1 cellular context compared by ENCODE assay signal in genomic region chr6:8064638-8065518, GRCh38.
TF ChIP-seq lines count a peak whose summit lies in the region.

No MANE protein-coding gene starts in this region.

TF ChIP-seq in K562, 482 proteins besides CTCF, POLR2A, EP300 and RAD21 (continued from another document):
- no peak for TF ChIP-seq HINFP (tag; conservative IDR thresholded peaks at IDR 0.05; ENCODE audit: low read depth)
- 0 out of 2 replicates have a peak, but pooled peaks have one; percentile 16 for TF ChIP-seq RFX5 (IDR thresholded peaks at IDR 0.05; ENCODE audit: low read depth, low read length)
- TF ChIP-seq GABPB2 (CRISPR knock-in tag; conservative IDR thresholded peaks at IDR 0.05): no peak
- peak; percentile 32; the same call in 1 of the 2 replicates for TF ChIP-seq ERF (CRISPR knock-in tag; IDR thresholded peaks at IDR 0.05)
- no peak for TF ChIP-seq ZNF274 (IDR thresholded peaks at IDR 0.05; ENCODE audit: borderline replicate concordance, low read depth, low read length)
- TF ChIP-seq ZNF197 (CRISPR knock-in tag; IDR thresholded peaks at IDR 0.05; ENCODE audit: low read depth): 0 out of 2 replicates have a peak, but pooled peaks have one; percentile 78
- no peak for TF ChIP-seq ZNF146 (CRISPR knock-in tag; IDR thresholded peaks at IDR 0.05; ENCODE audit: unreplicated experiment)
- TF ChIP-seq ELF1 (tag; IDR thresholded peaks at IDR 0.05): peak; percentile 64
- peak; percentile 13; the same call in 1 of the 2 replicates for TF ChIP-seq BCL6 (CRISPR knock-in tag; IDR thresholded peaks at IDR 0.05)
- no peak for TF ChIP-seq ZNF3 (CRISPR knock-in tag; IDR thresholded peaks at IDR 0.05)
- peak; percentile 81 for TF ChIP-seq POLR2H (tag; IDR thresholded peaks at IDR 0.05; ENCODE audit: low read depth)
- no peak for TF ChIP-seq CREM (IDR thresholded peaks at IDR 0.05; ENCODE audit: low read depth)
- TF ChIP-seq PRMT5 (CRISPR knock-in tag; IDR thresholded peaks at IDR 0.05): no peak
- TF ChIP-seq PCBP2 (IDR thresholded peaks at IDR 0.05; ENCODE audit: low read depth, low read length, poor library complexity, severe bottlenecking): no peak
- peak; percentile 39 for TF ChIP-seq FOSL1 (tag; conservative IDR thresholded peaks at IDR 0.05)
- no peak for TF ChIP-seq TEAD2 (tag; IDR thresholded peaks at IDR 0.05)
- no peak for TF ChIP-seq ZNF586 (CRISPR knock-in tag; conservative IDR thresholded peaks at IDR 0.05)
- 0 out of 2 replicates have a peak, but pooled peaks have one; percentile 19 for TF ChIP-seq NCOR1 (IDR thresholded peaks at IDR 0.05)
